ENCODE assay signal across 8 cellular contexts in the genomic region with DNA sequence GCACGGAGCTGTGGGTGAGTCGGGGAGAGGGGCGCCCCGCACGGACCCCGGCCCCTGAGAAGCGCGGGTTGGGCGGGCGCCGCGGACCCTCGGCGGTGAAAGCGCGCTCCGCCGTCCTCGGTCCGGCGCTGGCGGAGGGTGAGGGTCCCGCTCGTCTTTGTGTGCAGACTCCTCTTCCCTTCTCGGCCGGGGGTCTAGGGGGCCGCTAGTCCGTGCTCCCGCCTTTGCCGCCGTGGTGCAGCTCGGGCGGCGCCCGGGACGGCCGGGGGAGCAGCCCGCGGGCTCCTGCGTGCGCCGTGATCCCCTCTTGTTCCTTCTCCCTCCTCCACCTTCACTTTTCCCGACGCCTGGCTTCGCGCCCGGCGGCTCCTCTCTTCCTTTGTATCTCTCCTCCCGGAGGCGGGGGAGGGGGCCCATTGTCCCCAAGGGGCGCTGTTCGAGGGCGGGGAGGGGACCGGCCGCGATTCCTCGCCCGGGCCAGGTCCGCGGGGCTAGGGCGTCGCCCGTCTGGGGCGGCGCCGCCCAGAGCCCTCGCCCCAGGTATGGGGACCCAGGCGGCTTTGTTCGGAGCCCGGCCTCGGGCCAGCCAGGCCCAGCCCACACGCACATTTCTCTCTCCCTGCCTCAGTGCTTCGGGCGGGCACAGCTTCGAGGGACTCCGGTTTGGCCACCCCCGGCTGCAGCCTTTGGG. TPM values are rescaled to one million over a fixed set of nuclear protein-coding genes. Genes with fewer than 3 reads are reported as not detected.
DNase-seq lines count a peak whose midpoint lies in the region; ATAC-seq and TF ChIP-seq lines count a peak whose summit lies in the region.

No MANE protein-coding gene starts in this region.

- TF ChIP-seq CTCF in coronary artery (IDR thresholded peaks at IDR 0.05) (no peak), liver (IDR thresholded peaks at IDR 0.05; ENCODE audit: low read depth, low read length, missing input control) (no peak)

- H3K4me1 ChIP-seq in liver (ENCODE audit: control insufficient read depth in 4 of 4, insufficient read depth in 4 of 4, low read length in 3 of 4) (peaks cover 0 to 15% (median 11%) of the 10 kb centered on the region in 4 donors), subcutaneous abdominal adipose tissue (ENCODE audit: control insufficient read depth in 5 of 5, insufficient read depth in 5 of 5, low read length in 5 of 5) (peaks cover 0 to 30% (median 22%) of the 10 kb centered on the region in 5 donors)

- no peak for TF ChIP-seq RAD21 in liver (IDR thresholded peaks at IDR 0.05)

- H3K27me3 ChIP-seq in liver (ENCODE audit: control insufficient read depth in 4 of 4, insufficient read depth in 4 of 4, low read length in 3 of 4) (no peaks in the 10 kb centered on the region), subcutaneous abdominal adipose tissue (ENCODE audit: control insufficient read depth in 5 of 5, insufficient read depth in 4 of 5, low read length in 5 of 5) (no peaks in the 10 kb centered on the region)

- H3K36me3 ChIP-seq in liver (ENCODE audit: control insufficient read depth in 4 of 4, insufficient read depth in 3 of 4, low read depth in 1 of 4, low read length in 3 of 4) = no peaks in the 10 kb centered on the region
- H3K36me3 ChIP-seq in subcutaneous abdominal adipose tissue (ENCODE audit: control insufficient read depth in 5 of 5, insufficient read depth in 5 of 5, low read length in 5 of 5) = no peaks in the 10 kb centered on the region

- in situ Hi-C loops in Caki2 (cut with HindIII; ENCODE audit: low pct_unique_long_range_greater_than_20kb, low sequenced_read_pairs) = no loop called here

- H3K9me3 ChIP-seq in liver (ENCODE audit: control insufficient read depth in 4 of 4, low read length in 3 of 4) = no peaks in the 10 kb centered on the region
- H3K9me3 ChIP-seq in subcutaneous abdominal adipose tissue (ENCODE audit: control insufficient read depth in 5 of 5, low read length in 5 of 5) = no peaks in the 10 kb centered on the region

- peak; percentile 41 for ATAC-seq in HG02852 (IDR thresholded peaks at IDR 0.05; ENCODE audit: unreplicated experiment)

- peak overlapping the region; percentile 60 to 67 for H3K9ac ChIP-seq in liver (ENCODE audit: low read depth in 1 of 2, low read length in 2 of 2)
- H3K9ac ChIP-seq in subcutaneous abdominal adipose tissue (ENCODE audit: low read length in 5 of 5) = peak overlapping the region in 4 of 5 donors; percentile 85 to 95 (median 88)

- peak; percentile 30 for DNase-seq in Caki2 (ENCODE audit: low read depth)
- peak; percentile 38 for DNase-seq in RKO (ENCODE audit: low spot score)
- DNase-seq in coronary artery (ENCODE audit: low spot score) = no peak
- DNase-seq in DMS114 treated with DMSO at 0.1 percent for 48 hours (lab: John Stamatoyannopoulos, UW; ENCODE audit: unreplicated experiment) = no peak
- DNase-seq in globus pallidus (ENCODE audit: low spot score) = no peak

- peak overlapping the region; percentile 34 to 60 for H3K27ac ChIP-seq in coronary artery
- peak overlapping the region; percentile 85 to 88 for H3K27ac ChIP-seq in liver (ENCODE audit: low read depth in 1 of 2, low read length in 2 of 2)
- H3K27ac ChIP-seq in subcutaneous abdominal adipose tissue (ENCODE audit: low read depth, low read length) = peak overlapping the region; percentile 69

- under 1% methylated on average over 77 of the region's 77 CpGs for WGBS in liver

- H3K4me3 ChIP-seq in coronary artery (peak overlapping the region; percentile 88), liver (ENCODE audit: low read depth in 1 of 3, low read length in 3 of 3) (peak overlapping the region; percentile 89 to 96 (median 92)), subcutaneous abdominal adipose tissue (ENCODE audit: low read depth in 1 of 5, low read length in 5 of 5) (peak overlapping the region; percentile 80 to 94 (median 89))

TF ChIP-seq in liver, 16 proteins besides CTCF, POLR2A, EP300 and RAD21:
- no peak for TF ChIP-seq EGR1 (IDR thresholded peaks at IDR 0.05; ENCODE audit: low read depth in 2 of 2)
- no peak for TF ChIP-seq GABPA (IDR thresholded peaks at IDR 0.05 in 1 of 2, conservative IDR thresholded peaks at IDR 0.05 in 1 of 2)
- TF ChIP-seq FOXA2 (IDR thresholded peaks at IDR 0.05) = no peak
- no peak for TF ChIP-seq RXRA (IDR thresholded peaks at IDR 0.05)
- TF ChIP-seq, protein P1, sequence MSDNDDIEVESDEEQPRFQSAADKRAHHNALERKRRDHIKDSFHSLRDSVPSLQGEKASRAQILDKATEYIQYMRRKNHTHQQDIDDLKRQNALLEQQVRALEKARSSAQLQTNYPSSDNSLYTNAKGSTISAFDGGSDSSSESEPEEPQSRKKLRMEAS (IDR thresholded peaks at IDR 0.05) = no peak
- TF ChIP-seq HNF4A (conservative IDR thresholded peaks at IDR 0.05) = no peak
- TF ChIP-seq JUND (IDR thresholded peaks at IDR 0.05) = no peak
TF ChIP-seq in liver: peak in this region for 0.

RNA-seq across cellular contexts. Expression of a gene that starts 0.5 kb away (rescaled TPM):
- 3.6 and 8.3 TPM in 2 replicates for total RNA-seq in Caki2 (2014; rRNA removed; shearing (Covaris generic); ENCODE audit: low replicate concordance)
- 10 to 100 TPM; 10.6 to 13.5 TPM for total RNA-seq in liver
- polyA plus RNA-seq in liver = 1 to 10 TPM; 5.3 to 7.1 TPM

Comparison
In these comparisons a context has a peak if more than half of its experiments do, and no peak if none do; other contexts are left out.
1. DNase-seq: peak in Caki2 (single experiment) and RKO (single experiment); none in coronary artery (single experiment), DMS114 treated with DMSO at 0.1 percent for 48 hours (single experiment) and globus pallidus (single experiment).
2. Peak in every context shown above with its lines, with median percentiles within 50 percentile points of each other: H3K27ac ChIP-seq and H3K4me3 ChIP-seq.